In the genomic region with DNA sequence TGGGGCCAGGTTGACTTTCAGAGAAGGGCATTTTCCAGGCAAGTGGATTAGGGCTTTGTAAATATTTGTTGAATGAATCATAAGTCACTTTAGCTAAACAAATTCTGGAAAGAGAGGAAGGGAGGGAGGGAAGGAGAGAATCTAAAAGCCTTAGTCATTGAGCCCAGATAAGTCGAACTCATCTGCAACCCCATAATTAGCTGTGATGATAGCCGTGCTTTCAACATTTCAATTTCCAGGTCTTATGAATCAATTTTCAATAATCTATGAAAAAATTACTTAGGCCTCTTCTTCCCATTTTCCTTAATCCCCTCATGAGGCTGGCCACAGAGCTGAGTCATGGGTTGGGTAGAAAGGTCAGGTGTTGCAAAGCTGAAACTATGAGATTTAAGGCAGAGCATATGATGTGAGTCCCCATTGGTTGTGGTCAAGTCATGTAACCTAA, we compare ENCODE assay signal across 1 cellular context.
TF ChIP-seq lines count a peak whose summit lies in the region.

No MANE protein-coding gene starts in this region.

TF ChIP-seq in HepG2, 621 proteins besides CTCF, POLR2A, EP300 and RAD21 (continued from another document):
- TF ChIP-seq, protein P1, sequence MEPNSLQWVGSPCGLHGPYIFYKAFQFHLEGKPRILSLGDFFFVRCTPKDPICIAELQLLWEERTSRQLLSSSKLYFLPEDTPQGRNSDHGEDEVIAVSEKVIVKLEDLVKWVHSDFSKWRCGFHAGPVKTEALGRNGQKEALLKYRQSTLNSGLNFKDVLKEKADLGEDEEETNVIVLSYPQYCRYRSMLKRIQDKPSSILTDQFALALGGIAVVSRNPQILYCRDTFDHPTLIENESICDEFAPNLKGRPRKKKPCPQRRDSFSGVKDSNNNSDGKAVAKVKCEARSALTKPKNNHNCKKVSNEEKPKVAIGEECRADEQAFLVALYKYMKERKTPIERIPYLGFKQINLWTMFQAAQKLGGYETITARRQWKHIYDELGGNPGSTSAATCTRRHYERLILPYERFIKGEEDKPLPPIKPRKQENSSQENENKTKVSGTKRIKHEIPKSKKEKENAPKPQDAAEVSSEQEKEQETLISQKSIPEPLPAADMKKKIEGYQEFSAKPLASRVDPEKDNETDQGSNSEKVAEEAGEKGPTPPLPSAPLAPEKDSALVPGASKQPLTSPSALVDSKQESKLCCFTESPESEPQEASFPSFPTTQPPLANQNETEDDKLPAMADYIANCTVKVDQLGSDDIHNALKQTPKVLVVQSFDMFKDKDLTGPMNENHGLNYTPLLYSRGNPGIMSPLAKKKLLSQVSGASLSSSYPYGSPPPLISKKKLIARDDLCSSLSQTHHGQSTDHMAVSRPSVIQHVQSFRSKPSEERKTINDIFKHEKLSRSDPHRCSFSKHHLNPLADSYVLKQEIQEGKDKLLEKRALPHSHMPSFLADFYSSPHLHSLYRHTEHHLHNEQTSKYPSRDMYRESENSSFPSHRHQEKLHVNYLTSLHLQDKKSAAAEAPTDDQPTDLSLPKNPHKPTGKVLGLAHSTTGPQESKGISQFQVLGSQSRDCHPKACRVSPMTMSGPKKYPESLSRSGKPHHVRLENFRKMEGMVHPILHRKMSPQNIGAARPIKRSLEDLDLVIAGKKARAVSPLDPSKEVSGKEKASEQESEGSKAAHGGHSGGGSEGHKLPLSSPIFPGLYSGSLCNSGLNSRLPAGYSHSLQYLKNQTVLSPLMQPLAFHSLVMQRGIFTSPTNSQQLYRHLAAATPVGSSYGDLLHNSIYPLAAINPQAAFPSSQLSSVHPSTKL (CRISPR knock-in tag; IDR thresholded peaks at IDR 0.05), result peak; percentile 93
- TF ChIP-seq SRF (IDR thresholded peaks at IDR 0.05; ENCODE audit: low read depth, low read length) (peak; percentile 70), SOX13 (IDR thresholded peaks at IDR 0.05) (no peak; the same call in 1 of the 2 replicates), SOX13 (CRISPR knock-in tag; conservative IDR thresholded peaks at IDR 0.05 in 1 of 2, IDR thresholded peaks at IDR 0.05 in 1 of 2) (peak in 1 of 2 experiments; percentile 75; a peak in 2 of 4 replicates), EHMT2 (IDR thresholded peaks at IDR 0.05; ENCODE audit: borderline replicate concordance, low read depth, low read length) (peak; percentile 66; the same call in 1 of the 2 replicates), FOSL2 (CRISPR knock-in tag; IDR thresholded peaks at IDR 0.05) (peak; percentile 97), ZNF557 (CRISPR knock-in tag; IDR thresholded peaks at IDR 0.05) (no peak), ZFP37 (CRISPR knock-in tag; IDR thresholded peaks at IDR 0.05; ENCODE audit: borderline replicate concordance) (no peak), RNF2 (conservative IDR thresholded peaks at IDR 0.05; ENCODE audit: low read depth) (no peak), ZNF382 (CRISPR knock-in tag; IDR thresholded peaks at IDR 0.05; ENCODE audit: borderline replicate concordance) (no peak), ZNF33B (CRISPR knock-in tag; IDR thresholded peaks at IDR 0.05) (no peak)
- TF ChIP-seq, protein P2, sequence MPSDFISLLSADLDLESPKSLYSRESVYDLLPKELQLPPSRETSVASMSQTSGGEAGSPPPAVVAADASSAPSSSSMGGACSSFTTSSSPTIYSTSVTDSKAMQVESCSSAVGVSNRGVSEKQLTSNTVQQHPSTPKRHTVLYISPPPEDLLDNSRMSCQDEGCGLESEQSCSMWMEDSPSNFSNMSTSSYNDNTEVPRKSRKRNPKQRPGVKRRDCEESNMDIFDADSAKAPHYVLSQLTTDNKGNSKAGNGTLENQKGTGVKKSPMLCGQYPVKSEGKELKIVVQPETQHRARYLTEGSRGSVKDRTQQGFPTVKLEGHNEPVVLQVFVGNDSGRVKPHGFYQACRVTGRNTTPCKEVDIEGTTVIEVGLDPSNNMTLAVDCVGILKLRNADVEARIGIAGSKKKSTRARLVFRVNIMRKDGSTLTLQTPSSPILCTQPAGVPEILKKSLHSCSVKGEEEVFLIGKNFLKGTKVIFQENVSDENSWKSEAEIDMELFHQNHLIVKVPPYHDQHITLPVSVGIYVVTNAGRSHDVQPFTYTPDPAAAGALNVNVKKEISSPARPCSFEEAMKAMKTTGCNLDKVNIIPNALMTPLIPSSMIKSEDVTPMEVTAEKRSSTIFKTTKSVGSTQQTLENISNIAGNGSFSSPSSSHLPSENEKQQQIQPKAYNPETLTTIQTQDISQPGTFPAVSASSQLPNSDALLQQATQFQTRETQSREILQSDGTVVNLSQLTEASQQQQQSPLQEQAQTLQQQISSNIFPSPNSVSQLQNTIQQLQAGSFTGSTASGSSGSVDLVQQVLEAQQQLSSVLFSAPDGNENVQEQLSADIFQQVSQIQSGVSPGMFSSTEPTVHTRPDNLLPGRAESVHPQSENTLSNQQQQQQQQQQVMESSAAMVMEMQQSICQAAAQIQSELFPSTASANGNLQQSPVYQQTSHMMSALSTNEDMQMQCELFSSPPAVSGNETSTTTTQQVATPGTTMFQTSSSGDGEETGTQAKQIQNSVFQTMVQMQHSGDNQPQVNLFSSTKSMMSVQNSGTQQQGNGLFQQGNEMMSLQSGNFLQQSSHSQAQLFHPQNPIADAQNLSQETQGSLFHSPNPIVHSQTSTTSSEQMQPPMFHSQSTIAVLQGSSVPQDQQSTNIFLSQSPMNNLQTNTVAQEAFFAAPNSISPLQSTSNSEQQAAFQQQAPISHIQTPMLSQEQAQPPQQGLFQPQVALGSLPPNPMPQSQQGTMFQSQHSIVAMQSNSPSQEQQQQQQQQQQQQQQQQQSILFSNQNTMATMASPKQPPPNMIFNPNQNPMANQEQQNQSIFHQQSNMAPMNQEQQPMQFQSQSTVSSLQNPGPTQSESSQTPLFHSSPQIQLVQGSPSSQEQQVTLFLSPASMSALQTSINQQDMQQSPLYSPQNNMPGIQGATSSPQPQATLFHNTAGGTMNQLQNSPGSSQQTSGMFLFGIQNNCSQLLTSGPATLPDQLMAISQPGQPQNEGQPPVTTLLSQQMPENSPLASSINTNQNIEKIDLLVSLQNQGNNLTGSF (CRISPR knock-in tag; IDR thresholded peaks at IDR 0.05), result no peak
- TF ChIP-seq, protein P3, sequence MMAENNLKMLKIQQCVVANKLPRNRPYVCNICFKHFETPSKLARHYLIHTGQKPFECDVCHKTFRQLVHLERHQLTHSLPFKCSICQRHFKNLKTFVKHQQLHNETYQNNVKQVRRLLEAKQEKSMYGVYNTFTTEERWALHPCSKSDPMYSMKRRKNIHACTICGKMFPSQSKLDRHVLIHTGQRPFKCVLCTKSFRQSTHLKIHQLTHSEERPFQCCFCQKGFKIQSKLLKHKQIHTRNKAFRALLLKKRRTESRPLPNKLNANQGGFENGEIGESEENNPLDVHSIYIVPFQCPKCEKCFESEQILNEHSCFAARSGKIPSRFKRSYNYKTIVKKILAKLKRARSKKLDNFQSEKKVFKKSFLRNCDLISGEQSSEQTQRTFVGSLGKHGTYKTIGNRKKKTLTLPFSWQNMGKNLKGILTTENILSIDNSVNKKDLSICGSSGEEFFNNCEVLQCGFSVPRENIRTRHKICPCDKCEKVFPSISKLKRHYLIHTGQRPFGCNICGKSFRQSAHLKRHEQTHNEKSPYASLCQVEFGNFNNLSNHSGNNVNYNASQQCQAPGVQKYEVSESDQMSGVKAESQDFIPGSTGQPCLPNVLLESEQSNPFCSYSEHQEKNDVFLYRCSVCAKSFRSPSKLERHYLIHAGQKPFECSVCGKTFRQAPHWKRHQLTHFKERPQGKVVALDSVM (CRISPR knock-in tag; IDR thresholded peaks at IDR 0.05), result no peak
- TF ChIP-seq, protein P4, sequence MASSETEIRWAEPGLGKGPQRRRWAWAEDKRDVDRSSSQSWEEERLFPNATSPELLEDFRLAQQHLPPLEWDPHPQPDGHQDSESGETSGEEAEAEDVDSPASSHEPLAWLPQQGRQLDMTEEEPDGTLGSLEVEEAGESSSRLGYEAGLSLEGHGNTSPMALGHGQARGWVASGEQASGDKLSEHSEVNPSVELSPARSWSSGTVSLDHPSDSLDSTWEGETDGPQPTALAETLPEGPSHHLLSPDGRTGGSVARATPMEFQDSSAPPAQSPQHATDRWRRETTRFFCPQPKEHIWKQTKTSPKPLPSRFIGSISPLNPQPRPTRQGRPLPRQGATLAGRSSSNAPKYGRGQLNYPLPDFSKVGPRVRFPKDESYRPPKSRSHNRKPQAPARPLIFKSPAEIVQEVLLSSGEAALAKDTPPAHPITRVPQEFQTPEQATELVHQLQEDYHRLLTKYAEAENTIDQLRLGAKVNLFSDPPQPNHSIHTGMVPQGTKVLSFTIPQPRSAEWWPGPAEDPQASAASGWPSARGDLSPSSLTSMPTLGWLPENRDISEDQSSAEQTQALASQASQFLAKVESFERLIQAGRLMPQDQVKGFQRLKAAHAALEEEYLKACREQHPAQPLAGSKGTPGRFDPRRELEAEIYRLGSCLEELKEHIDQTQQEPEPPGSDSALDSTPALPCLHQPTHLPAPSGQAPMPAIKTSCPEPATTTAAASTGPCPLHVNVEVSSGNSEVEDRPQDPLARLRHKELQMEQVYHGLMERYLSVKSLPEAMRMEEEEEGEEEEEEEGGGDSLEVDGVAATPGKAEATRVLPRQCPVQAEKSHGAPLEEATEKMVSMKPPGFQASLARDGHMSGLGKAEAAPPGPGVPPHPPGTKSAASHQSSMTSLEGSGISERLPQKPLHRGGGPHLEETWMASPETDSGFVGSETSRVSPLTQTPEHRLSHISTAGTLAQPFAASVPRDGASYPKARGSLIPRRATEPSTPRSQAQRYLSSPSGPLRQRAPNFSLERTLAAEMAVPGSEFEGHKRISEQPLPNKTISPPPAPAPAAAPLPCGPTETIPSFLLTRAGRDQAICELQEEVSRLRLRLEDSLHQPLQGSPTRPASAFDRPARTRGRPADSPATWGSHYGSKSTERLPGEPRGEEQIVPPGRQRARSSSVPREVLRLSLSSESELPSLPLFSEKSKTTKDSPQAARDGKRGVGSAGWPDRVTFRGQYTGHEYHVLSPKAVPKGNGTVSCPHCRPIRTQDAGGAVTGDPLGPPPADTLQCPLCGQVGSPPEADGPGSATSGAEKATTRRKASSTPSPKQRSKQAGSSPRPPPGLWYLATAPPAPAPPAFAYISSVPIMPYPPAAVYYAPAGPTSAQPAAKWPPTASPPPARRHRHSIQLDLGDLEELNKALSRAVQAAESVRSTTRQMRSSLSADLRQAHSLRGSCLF (CRISPR knock-in tag; IDR thresholded peaks at IDR 0.05; ENCODE audit: borderline replicate concordance), result no peak
- TF ChIP-seq, protein P5, sequence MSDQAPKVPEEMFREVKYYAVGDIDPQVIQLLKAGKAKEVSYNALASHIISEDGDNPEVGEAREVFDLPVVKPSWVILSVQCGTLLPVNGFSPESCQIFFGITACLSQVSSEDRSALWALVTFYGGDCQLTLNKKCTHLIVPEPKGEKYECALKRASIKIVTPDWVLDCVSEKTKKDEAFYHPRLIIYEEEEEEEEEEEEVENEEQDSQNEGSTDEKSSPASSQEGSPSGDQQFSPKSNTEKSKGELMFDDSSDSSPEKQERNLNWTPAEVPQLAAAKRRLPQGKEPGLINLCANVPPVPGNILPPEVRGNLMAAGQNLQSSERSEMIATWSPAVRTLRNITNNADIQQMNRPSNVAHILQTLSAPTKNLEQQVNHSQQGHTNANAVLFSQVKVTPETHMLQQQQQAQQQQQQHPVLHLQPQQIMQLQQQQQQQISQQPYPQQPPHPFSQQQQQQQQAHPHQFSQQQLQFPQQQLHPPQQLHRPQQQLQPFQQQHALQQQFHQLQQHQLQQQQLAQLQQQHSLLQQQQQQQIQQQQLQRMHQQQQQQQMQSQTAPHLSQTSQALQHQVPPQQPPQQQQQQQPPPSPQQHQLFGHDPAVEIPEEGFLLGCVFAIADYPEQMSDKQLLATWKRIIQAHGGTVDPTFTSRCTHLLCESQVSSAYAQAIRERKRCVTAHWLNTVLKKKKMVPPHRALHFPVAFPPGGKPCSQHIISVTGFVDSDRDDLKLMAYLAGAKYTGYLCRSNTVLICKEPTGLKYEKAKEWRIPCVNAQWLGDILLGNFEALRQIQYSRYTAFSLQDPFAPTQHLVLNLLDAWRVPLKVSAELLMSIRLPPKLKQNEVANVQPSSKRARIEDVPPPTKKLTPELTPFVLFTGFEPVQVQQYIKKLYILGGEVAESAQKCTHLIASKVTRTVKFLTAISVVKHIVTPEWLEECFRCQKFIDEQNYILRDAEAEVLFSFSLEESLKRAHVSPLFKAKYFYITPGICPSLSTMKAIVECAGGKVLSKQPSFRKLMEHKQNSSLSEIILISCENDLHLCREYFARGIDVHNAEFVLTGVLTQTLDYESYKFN (CRISPR knock-in tag; conservative IDR thresholded peaks at IDR 0.05), result peak; percentile 96
